ENCODE assay signal across 1 cellular context in genomic region chr12:99915251-99916082, GRCh38.
TF ChIP-seq lines count a peak whose summit lies in the region.

No MANE protein-coding gene starts in this region.

TF ChIP-seq in HepG2, 621 proteins besides CTCF, POLR2A, EP300 and RAD21 (continued from another document):
- TF ChIP-seq ZXDC (CRISPR knock-in tag; IDR thresholded peaks at IDR 0.05) (no peak), ZNF12 (CRISPR knock-in tag; IDR thresholded peaks at IDR 0.05) (no peak), NFRKB (IDR thresholded peaks at IDR 0.05) (no peak), ZNF280B (CRISPR knock-in tag; IDR thresholded peaks at IDR 0.05; ENCODE audit: borderline replicate concordance) (no peak), ZNF740 (CRISPR knock-in tag; IDR thresholded peaks at IDR 0.05) (no peak), RFX5 (IDR thresholded peaks at IDR 0.05; ENCODE audit: low read depth, low read length) (no peak), ZNF296 (CRISPR knock-in tag; conservative IDR thresholded peaks at IDR 0.05) (no peak), NR3C1 (CRISPR knock-in tag; IDR thresholded peaks at IDR 0.05) (no peak)
